26 cellular contexts compared by ENCODE assay signal in genomic region chr11:26953770-26954392, GRCh38. TPM values are rescaled to one million over a fixed set of nuclear protein-coding genes. Genes with fewer than 3 reads are reported as not detected.
DNase-seq lines count a peak whose midpoint lies in the region; ATAC-seq and TF ChIP-seq lines count a peak whose summit lies in the region.
"Had no signal": no experiment of that assay in that cellular context is flagged by ENCODE, and none has a peak within 500 bp of the region (broad histone marks: within the 10 kb centered on the region; RNA-seq: fewer than 3 reads in every experiment).

No MANE protein-coding gene starts in this region.

- no peak overlapping the region for H2BK5ac ChIP-seq in IMR-90 (ENCODE audit: low read depth, low read length, poor library complexity, severe bottlenecking)

- peak overlapping the region; percentile 10; the same call in 1 of the 2 replicates for H3K4ac ChIP-seq in IMR-90 (ENCODE audit: low read depth, low read length)

- TF ChIP-seq CTCF in A673 (conservative IDR thresholded peaks at IDR 0.05; ENCODE audit: low read depth, low read length), result no peak
- no peak for TF ChIP-seq CTCF in IMR-90 (conservative IDR thresholded peaks at IDR 0.05; ENCODE audit: low read depth, low read length)
- no peak for TF ChIP-seq CTCF in brain microvascular endothelial cell (IDR thresholded peaks at IDR 0.05; ENCODE audit: low read depth, low read length, missing control alignments)
- TF ChIP-seq CTCF in fibroblast of villous mesenchyme (IDR thresholded peaks at IDR 0.05; ENCODE audit: insufficient read depth, low read depth, low read length), result no peak

- peaks cover 7% of the 10 kb centered on the region for H3K27me3 ChIP-seq in A673 (replicated peaks; ENCODE audit: insufficient read depth, low read depth, low read length, poor library complexity)
- H3K27me3 ChIP-seq in IMR-90 (ENCODE audit: control insufficient read depth, insufficient read depth, low read length), result no peaks in the 10 kb centered on the region
- no peaks in the 10 kb centered on the region for H3K27me3 ChIP-seq in brain microvascular endothelial cell (replicated peaks)
- no peaks in the 10 kb centered on the region for H3K27me3 ChIP-seq in naive thymus-derived CD4-positive, alpha-beta T cell (ENCODE audit: control insufficient read depth in 2 of 2, insufficient read depth in 2 of 2, low read length in 2 of 2)
- H3K27me3 ChIP-seq: gastroesophageal sphincter, spleen, uterus had no signal

- H3K27me3 Mint-ChIP-seq in naive thymus-derived CD4-positive, alpha-beta T cell, result no peaks in the 10 kb centered on the region

- H3K4me1 Mint-ChIP-seq in naive thymus-derived CD4-positive, alpha-beta T cell, result no peaks in the 10 kb centered on the region
- H3K4me1 Mint-ChIP-seq: CD14-positive monocyte had no signal

- H3K56ac ChIP-seq in IMR-90 (ENCODE audit: extremely low read depth, insufficient read depth, low read length), result no peak overlapping the region

- H3K23ac ChIP-seq in IMR-90 (ENCODE audit: low read depth, low read length), result no peak overlapping the region

- 0 out of 2 replicates have a peak overlapping the region, but pooled peaks have one; percentile 11 for H2BK20ac ChIP-seq in IMR-90 (ENCODE audit: low read depth, low read length)

- no peak for TF ChIP-seq POLR2A in IMR-90 (IDR thresholded peaks at IDR 0.05; ENCODE audit: low read depth, low read length)

- H2AK9ac ChIP-seq in IMR-90 (replicated peaks; ENCODE audit: low read depth, low read length, poor library complexity), result no peak overlapping the region

- H2AK5ac ChIP-seq in IMR-90 (ENCODE audit: low read depth, low read length), result 0 out of 2 replicates have a peak overlapping the region, but pooled peaks have one; percentile 20

- no peaks in the 10 kb centered on the region for H3K36me3 ChIP-seq in A673 (ENCODE audit: insufficient read depth, low read length, poor library complexity, severe bottlenecking)
- no peaks in the 10 kb centered on the region for H3K36me3 ChIP-seq in IMR-90 (ENCODE audit: control insufficient read depth, insufficient read depth, low read length)
- H3K36me3 ChIP-seq in brain microvascular endothelial cell (replicated peaks), result no peaks in the 10 kb centered on the region
- H3K36me3 ChIP-seq in naive thymus-derived CD4-positive, alpha-beta T cell (ENCODE audit: control insufficient read depth in 2 of 3, insufficient read depth in 3 of 3, low read length in 3 of 3), result no peaks in the 10 kb centered on the region
- H3K36me3 ChIP-seq: gastroesophageal sphincter, spleen, uterus had no signal

- BruUV-seq in A673 (replicated peaks; lab: Mats Ljungman, UMichigan), result no TSS peak
- no TSS peak for BruUV-seq in IMR-90 (replicated peaks; lab: Mats Ljungman, UMichigan)

- H3K4me3 Mint-ChIP-seq in naive thymus-derived CD4-positive, alpha-beta T cell, result no peak overlapping the region
- H3K4me3 Mint-ChIP-seq: CD14-positive monocyte, neural crest cell had no signal

- H3K4me2 ChIP-seq in IMR-90 (ENCODE audit: low read depth, low read length), result no peak overlapping the region

- H3K4me3 ChIP-seq in A673 (ENCODE audit: low read depth, low read length, poor library complexity, severe bottlenecking) (no peak overlapping the region), IMR-90 (ENCODE audit: insufficient read depth, low read depth, low read length) (no peak overlapping the region), brain microvascular endothelial cell (ENCODE audit: low read depth, low read length) (no peak overlapping the region), fibroblast of villous mesenchyme (ENCODE audit: low read depth, low read length) (no peak overlapping the region)
- H3K4me3 ChIP-seq in naive thymus-derived CD4-positive, alpha-beta T cell (ENCODE audit: low read length), result no peak overlapping the region
- H3K4me3 ChIP-seq: gastroesophageal sphincter, GM12878, spleen, uterus had no signal

- no peaks in the 10 kb centered on the region for H3K36me3 Mint-ChIP-seq in naive thymus-derived CD4-positive, alpha-beta T cell
- H3K36me3 Mint-ChIP-seq: CD14-positive monocyte had no signal

- H2BK15ac ChIP-seq in IMR-90 (ENCODE audit: low read depth, low read length), result no peak overlapping the region; the same call in 2 of the 3 replicates

- H3K4me1 ChIP-seq in A673 (ENCODE audit: insufficient read depth, low read length, poor library complexity, severe bottlenecking), result peaks cover 11% of the 10 kb centered on the region
- peaks cover 11% of the 10 kb centered on the region for H3K4me1 ChIP-seq in IMR-90 (ENCODE audit: control insufficient read depth, insufficient read depth, low read length)
- H3K4me1 ChIP-seq in naive thymus-derived CD4-positive, alpha-beta T cell (ENCODE audit: control insufficient read depth in 2 of 2, insufficient read depth in 2 of 2, low read length in 2 of 2), result no peaks in the 10 kb centered on the region
- H3K4me1 ChIP-seq: spleen, uterus had no signal

- CTCF ChIA-PET in A673 (lab: Charles Lee), result interaction anchor here (0.6 kb wide), 2 partner anchors 57 to 533 kb away, joined by 3 read pairs; no protein-coding TSS in a partner anchor
- CTCF ChIA-PET in IMR-90 (lab: Yijun Ruan, JAX), result interaction anchor here (1.5 kb wide), 1 partner anchor 205 kb away, joined by 5 read pairs; no protein-coding TSS in a partner anchor
- CTCF ChIA-PET in naive thymus-derived CD4-positive, alpha-beta T cell (lab: Charles Lee), result no interaction called here

- H4K20me1 ChIP-seq in IMR-90 (ENCODE audit: insufficient read depth, low read length), result no peaks in the 10 kb centered on the region

- no peak overlapping the region for H4K91ac ChIP-seq in IMR-90 (ENCODE audit: insufficient read depth, low read depth, low read length)

- TF ChIP-seq RAD21 in IMR-90 (IDR thresholded peaks at IDR 0.05; ENCODE audit: low read length), result no peak

- POLR2A ChIA-PET in A673 (lab: Charles Lee; ENCODE audit: low non-redundant PET) (no interaction called here), IMR-90 (lab: Charles Lee; ENCODE audit: unreplicated experiment) (interaction anchor here (0.6 kb wide), 1 partner anchor 9 kb away, joined by 3 read pairs; no protein-coding TSS in a partner anchor)
- POLR2A ChIA-PET in naive thymus-derived CD4-positive, alpha-beta T cell (lab: Charles Lee), result no interaction called here

- dilution Hi-C loops in IMR-90 (cut with HindIII; ENCODE audit: low sequenced_read_pairs, unreplicated experiment), result no loop called here

- ATAC-seq in IMR-90 (ENCODE audit: low read depth) (no peak), GM21447 (IDR thresholded peaks at IDR 0.05; ENCODE audit: unreplicated experiment) (no peak), GM19324 (IDR thresholded peaks at IDR 0.05; ENCODE audit: low FRiP score, unreplicated experiment) (no peak)
- ATAC-seq in naive thymus-derived CD4-positive, alpha-beta T cell, result no peak
- ATAC-seq: gastroesophageal sphincter, GM12878 had no signal

- H3K27ac Mint-ChIP-seq in naive thymus-derived CD4-positive, alpha-beta T cell, result no peak overlapping the region
- H3K27ac Mint-ChIP-seq: CD14-positive monocyte had no signal

- no peak overlapping the region for H3K14ac ChIP-seq in IMR-90 (replicated peaks; ENCODE audit: low read depth, low read length)

- DNase-seq in A673 (ENCODE audit: low spot score), result peak; percentile 61
- peak; percentile 72 for DNase-seq in IMR-90
- peak; percentile 92 for DNase-seq in brain microvascular endothelial cell
- DNase-seq in fibroblast of villous mesenchyme (ENCODE audit: low read depth), result peak; percentile 48
- no peak for DNase-seq in activated CD4-positive, alpha-beta T cell treated with anti-CD3 and anti-CD28 coated beads for 48 hours
- no peak for DNase-seq in naive thymus-derived CD4-positive, alpha-beta T cell
- DNase-seq: activated CD4-positive, alpha-beta T cell treated with anti-CD3 and anti-CD28 coated beads, Interleukin-2, amount 50 U/mL, for 1 hour; activated CD8-positive, alpha-beta memory T cell treated with anti-CD3 and anti-CD28 coated beads, Interleukin-2, amount 50 U/mL, for 48 hours; activated gamma-delta T cell; GF-D8; Karpas-422; left cardiac atrium; NCI-H1048; NCI-H2029; Right ventricle myocardium superior; spleen; stimulated activated CD4-positive, alpha-beta T cell treated with anti-CD3 and anti-CD28 coated beads, Interleukin-4, amount 100 ng/mL, for 4 hours; uterus had no signal

- H2BK120ac ChIP-seq in IMR-90 (ENCODE audit: low read depth, low read length), result peak overlapping the region; percentile 19; the same call in 1 of the 2 replicates

- WGBS in IMR-90 (ENCODE audit: extremely low coverage in 2 of 2, insufficient read length in 1 of 2), 2 experiments, result no CpG with 5 or more reads among the region's 7 CpGs

- H2AFZ ChIP-seq in IMR-90 (replicated peaks; ENCODE audit: low read length, poor library complexity), result no peak overlapping the region

- in situ Hi-C loops in IMR-90 (cut with MboI; ENCODE audit: low sequenced_read_pairs), result no loop called here
- in situ Hi-C loops in brain microvascular endothelial cell (cut with HindIII; ENCODE audit: low pct_ligation_motif_present, low sequenced_read_pairs), result no loop called here

- H3K9me3 Mint-ChIP-seq in naive thymus-derived CD4-positive, alpha-beta T cell, result peaks cover 0 to 17% (median 2%) of the 10 kb centered on the region in 11 donors
- H3K9me3 Mint-ChIP-seq: neural crest cell had no signal

- H3K79me1 ChIP-seq in IMR-90 (ENCODE audit: low read depth in 1 of 2, low read length in 2 of 2), result no peaks in the 10 kb centered on the region

- peak overlapping the region in 1 of 2 experiments; percentile 35; a peak in 1 of 4 replicates for H4K8ac ChIP-seq in IMR-90 (ENCODE audit: low read depth in 2 of 2, low read length in 2 of 2)

- H3K27ac ChIP-seq in A673 (ENCODE audit: low read depth, low read length, poor library complexity, severe bottlenecking) (no peak overlapping the region), IMR-90 (ENCODE audit: insufficient read depth, low read length) (no peak overlapping the region), brain microvascular endothelial cell (peak overlapping the region; percentile 98)
- no peak overlapping the region for H3K27ac ChIP-seq in naive thymus-derived CD4-positive, alpha-beta T cell (ENCODE audit: low read depth, low read length)
- H3K27ac ChIP-seq: gastroesophageal sphincter, spleen, uterus had no signal

- H4K5ac ChIP-seq in IMR-90 (ENCODE audit: low read depth, low read length), result no peak overlapping the region; the same call in 1 of the 2 replicates

- peak overlapping the region; percentile 25; the same call in 1 of the 2 replicates for H3K18ac ChIP-seq in IMR-90 (ENCODE audit: low read depth, low read length)

- no peak overlapping the region for H3K9ac ChIP-seq in IMR-90 (ENCODE audit: low read depth, low read length)

- H3K9me3 ChIP-seq in A673 (ENCODE audit: low read depth, low read length, poor library complexity, severe bottlenecking), result no peaks in the 10 kb centered on the region
- no peaks in the 10 kb centered on the region for H3K9me3 ChIP-seq in IMR-90 (ENCODE audit: control insufficient read depth, insufficient read depth, low read length)
- no peaks in the 10 kb centered on the region for H3K9me3 ChIP-seq in naive thymus-derived CD4-positive, alpha-beta T cell (ENCODE audit: control insufficient read depth in 2 of 3, low read length in 3 of 3)
- H3K9me3 ChIP-seq: gastroesophageal sphincter, spleen, uterus had no signal

- intact Hi-C loops in A673 (cut with micrococcal nuclease; ENCODE audit: unreplicated experiment) (no loop called here), IMR-90 (cut with micrococcal nuclease) (no loop called here)
- intact Hi-C loops in naive thymus-derived CD4-positive, alpha-beta T cell (cut with micrococcal nuclease), result no loop called here

- peaks cover 4% of the 10 kb centered on the region for H3K9me1 ChIP-seq in IMR-90 (ENCODE audit: insufficient read depth, low read length)

RNA-seq across cellular contexts. Expression of gene FIBIN, which starts 40.0 kb away (rescaled TPM):
- total RNA-seq in A673 (2021) (0.15 TPM in 1 of 2 replicates, not detected in the other), IMR-90 (2012; rRNA removed) (5.7 and 7.5 TPM in 2 replicates), fibroblast of villous mesenchyme (25.9 and 26.4 TPM in 2 replicates)
- 5.3 and 6.1 TPM in 2 replicates for polyA plus RNA-seq in IMR-90 (2012; rRNA removed)
- polyA plus RNA-seq in IMR-90 (2012; cell fraction: cytosol; rRNA removed), result 4.9 and 7.4 TPM in 2 replicates
- polyA plus RNA-seq in IMR-90 (2012; cell fraction: nucleus; rRNA removed; ENCODE audit: low replicate concordance), result 2.6 and 3.5 TPM in 2 replicates
- not detected for total RNA-seq in naive thymus-derived CD4-positive, alpha-beta T cell
- not detected for polyA plus RNA-seq in naive thymus-derived CD4-positive, alpha-beta T cell
- total RNA-seq: GM12878; pulmonary artery endothelial cell; T-helper 1 cell treated with Interleukin-12 subunit alpha and Interleukin-12 subunit beta and Interleukin-4 antibody, amounts not matched to agents 30 ng/mL and 1 ng/mL, for 36 hours had no signal
- polyA plus RNA-seq: CD14-positive monocyte, GM12878 had no signal

Comparison
In these comparisons a context has a peak if more than half of its experiments do, and no peak if none do; other contexts are left out.
1. DNase-seq: peak in A673 (single experiment), IMR-90 (single experiment), brain microvascular endothelial cell (single experiment) and fibroblast of villous mesenchyme (single experiment); none in activated CD4-positive, alpha-beta T cell treated with anti-CD3 and anti-CD28 coated beads for 48 hours (single experiment) and naive thymus-derived CD4-positive, alpha-beta T cell (0 of 9).